9 cellular contexts compared by ENCODE assay signal in genomic region chr5:106269252-106269843, GRCh38.
A peak's percentile ranks its signal among the peaks of the same experiment; 100 is the strongest.
DNase-seq lines count a peak whose midpoint lies in the region; ATAC-seq and TF ChIP-seq lines count a peak whose summit lies in the region.
"Had no signal": no experiment of that assay in that cellular context is flagged by ENCODE, and none has a peak within 500 bp of the region (broad histone marks: within the 10 kb centered on the region; RNA-seq: fewer than 3 reads in every experiment).

No MANE protein-coding gene starts in this region.

- peaks cover 5% of the 10 kb centered on the region for H3K9me3 ChIP-seq in endodermal cell (ENCODE audit: control insufficient read depth, low read length)
- no peaks in the 10 kb centered on the region for H3K9me3 ChIP-seq in tibial artery

- H3K27me3 Mint-ChIP-seq in endodermal cell (ENCODE audit: insufficient read depth), result no peaks in the 10 kb centered on the region
- no peaks in the 10 kb centered on the region for H3K27me3 Mint-ChIP-seq in progenitor cell of endocrine pancreas

- H3K27ac Mint-ChIP-seq in endodermal cell (no peak overlapping the region), progenitor cell of endocrine pancreas (no peak overlapping the region)
- H3K27ac Mint-ChIP-seq: activated T-helper 1 cell treated with anti-CD3 and anti-CD28 coated beads, Interleukin-12 subunit alpha, Interleukin-12 subunit beta, Interleukin-2, Interleukin-4 antibody, amounts not matched to agents 30 ng/mL and 10 ng/mL and 1 ng/mL, durations not matched to agents 14 hours and 24 hours and 36 hours had no signal

- H3K36me3 Mint-ChIP-seq in endodermal cell (ENCODE audit: low read depth) (no peaks in the 10 kb centered on the region), progenitor cell of endocrine pancreas (ENCODE audit: insufficient read depth) (no peaks in the 10 kb centered on the region)

- ATAC-seq in HG03439 (IDR thresholded peaks at IDR 0.05; ENCODE audit: unreplicated experiment) (no peak), HG03095 (IDR thresholded peaks at IDR 0.05; ENCODE audit: unreplicated experiment) (no peak)

- peak; percentile 47 for TF ChIP-seq CTCF in GM12864 (IDR thresholded peaks at IDR 0.05; ENCODE audit: low read depth, low read length, missing control alignments)
- TF ChIP-seq CTCF in endodermal cell (conservative IDR thresholded peaks at IDR 0.05), result peak; percentile 82
- TF ChIP-seq CTCF in progenitor cell of endocrine pancreas (IDR thresholded peaks at IDR 0.05; ENCODE audit: unreplicated experiment), result peak; percentile 44
- peak in 1 of 2 experiments; percentile 11 for TF ChIP-seq CTCF in tibial artery (IDR thresholded peaks at IDR 0.05)

- H3K4me1 Mint-ChIP-seq in endodermal cell, result no peaks in the 10 kb centered on the region
- no peaks in the 10 kb centered on the region for H3K4me1 Mint-ChIP-seq in progenitor cell of endocrine pancreas (ENCODE audit: low read depth)

- H3K9me3 Mint-ChIP-seq in endodermal cell (peaks cover 12% of the 10 kb centered on the region), progenitor cell of endocrine pancreas (ENCODE audit: low read depth) (peaks cover 7% of the 10 kb centered on the region)
- H3K9me3 Mint-ChIP-seq: activated T-helper 1 cell treated with anti-CD3 and anti-CD28 coated beads, Interleukin-12 subunit alpha, Interleukin-12 subunit beta, Interleukin-2, Interleukin-4 antibody, amounts not matched to agents 30 ng/mL and 10 ng/mL and 1 ng/mL, durations not matched to agents 14 hours and 24 hours and 36 hours had no signal

- H3K36me3 ChIP-seq in endodermal cell (ENCODE audit: control insufficient read depth, insufficient read depth, low read length) (no peaks in the 10 kb centered on the region), tibial artery (no peaks in the 10 kb centered on the region)

- intact Hi-C loops in tibial artery (cut with DNase I; ENCODE audit: low total_unique reads), result no loop called here

- H3K4me3 Mint-ChIP-seq in endodermal cell, result no peak overlapping the region
- H3K4me3 Mint-ChIP-seq in progenitor cell of endocrine pancreas (ENCODE audit: low read depth), result no peak overlapping the region
- H3K4me3 Mint-ChIP-seq: activated T-helper 1 cell treated with anti-CD3 and anti-CD28 coated beads, Interleukin-12 subunit alpha, Interleukin-12 subunit beta, Interleukin-2, Interleukin-4 antibody, amounts not matched to agents 30 ng/mL and 10 ng/mL and 1 ng/mL, durations not matched to agents 14 hours and 24 hours and 36 hours had no signal

- DNase-seq in GM12864 (ENCODE audit: low read depth), result no peak
- peak; percentile 42 for DNase-seq in NCI-H69 (lab: John Stamatoyannopoulos, UW)
- no peak for DNase-seq in endodermal cell
- DNase-seq in progenitor cell of endocrine pancreas (ENCODE audit: low spot score, unreplicated experiment), result no peak
- no peak for DNase-seq in tibial artery
- no peak for DNase-seq in NCI-H1105 (lab: John Stamatoyannopoulos, UW)

- H3K4me1 ChIP-seq in endodermal cell (ENCODE audit: control insufficient read depth, insufficient read depth, low read length) (no peaks in the 10 kb centered on the region), tibial artery (no peaks in the 10 kb centered on the region)

- H3K27ac ChIP-seq in endodermal cell (ENCODE audit: low read depth, low read length), result no peak overlapping the region
- no peak overlapping the region for H3K27ac ChIP-seq in tibial artery

- H3K9ac ChIP-seq in endodermal cell (ENCODE audit: extremely low read depth, low read length, poor library complexity, severe bottlenecking), result no peak overlapping the region

- H3K4me3 ChIP-seq in GM12864 (ENCODE audit: low read depth, low read length) (no peak overlapping the region), endodermal cell (ENCODE audit: low read length) (no peak overlapping the region), tibial artery (no peak overlapping the region)

- WGBS in endodermal cell (ENCODE audit: insufficient coverage in 1 of 2, insufficient read length in 1 of 2), 2 experiments, result 91% methylated on average over 2 of the region's 2 CpGs; no CpG with 5 or more reads in 1 of the 2 experiments

- H3K27me3 ChIP-seq in endodermal cell (ENCODE audit: control insufficient read depth, insufficient read depth, low read length, poor library complexity, severe bottlenecking) (no peaks in the 10 kb centered on the region), tibial artery (no peaks in the 10 kb centered on the region)
